In genomic region chr7:108848486-108848885, GRCh38 we compare ENCODE assay signal across 7 cellular contexts.
"Had no signal": no experiment of that assay in that cellular context is flagged by ENCODE, and none has a peak within 500 bp of the region (broad histone marks: within the 10 kb centered on the region; RNA-seq: fewer than 3 reads in every experiment).

No MANE protein-coding gene starts in this region.

- DNase-seq: GM23248, HCEC 1CT, KBM-7 had no signal

- H3K27ac ChIP-seq: GM23248, HL-60, KMS-11 had no signal

- H3K4me3 ChIP-seq: GM23248 had no signal

- H2AFZ ChIP-seq: GM23248 had no signal

- H3K36me3 Mint-ChIP-seq: IgD-negative memory B cell had no signal

- H3K4me2 ChIP-seq: KMS-11 had no signal

- H3K4me1 Mint-ChIP-seq: IgD-negative memory B cell had no signal

- H3K4me3 Mint-ChIP-seq: IgD-negative memory B cell had no signal

- H3K27ac Mint-ChIP-seq: IgD-negative memory B cell had no signal

- H3K27me3 Mint-ChIP-seq: IgD-negative memory B cell had no signal

- ATAC-seq: HepG2 had no signal

- H3K9ac ChIP-seq: GM23248, KMS-11 had no signal
